In genomic region chr1:185695299-185695698, GRCh38 we compare ENCODE assay signal across 11 cellular contexts. TPM values are rescaled to one million over a fixed set of nuclear protein-coding genes. Genes with fewer than 3 reads are reported as not detected.
DNase-seq lines count a peak whose midpoint lies in the region; ATAC-seq, FAIRE-seq and TF ChIP-seq lines count a peak whose summit lies in the region.
"Had no signal": no experiment of that assay in that cellular context is flagged by ENCODE, and none has a peak within 500 bp of the region (broad histone marks: within the 10 kb centered on the region; RNA-seq: fewer than 3 reads in every experiment).

No MANE protein-coding gene starts in this region.

- H3K27me3 ChIP-seq in Peyer's patch, result no peaks in the 10 kb centered on the region
- H3K27me3 ChIP-seq: body of pancreas had no signal

- H3K4me1 ChIP-seq in Peyer's patch, result peaks cover 0 to 11% (median 2%) of the 10 kb centered on the region in 4 donors

- no peak for ATAC-seq in HG03432 (IDR thresholded peaks at IDR 0.05; ENCODE audit: unreplicated experiment)
- ATAC-seq: body of pancreas; stimulated activated memory B cell treated with anti-CD40 and anti-IgM and Interleukin-4, amounts not matched to agents 10 μg/mL and 1 μg/mL and 100 μg/mL, for 72 hours had no signal

- H3K36me3 ChIP-seq in Peyer's patch, result no peaks in the 10 kb centered on the region

- no peak overlapping the region for H3K4me3 ChIP-seq in AG10803 (ENCODE audit: low read length)
- no peak overlapping the region for H3K4me3 ChIP-seq in Peyer's patch
- H3K4me3 ChIP-seq: body of pancreas had no signal

- peak; percentile 11 for FAIRE-seq in H54 (lab: Jason Lieb, UNC)

- no peak for TF ChIP-seq POLR2A in H54 (IDR thresholded peaks at IDR 0.05; ENCODE audit: low read depth, low read length)
- TF ChIP-seq POLR2A in Peyer's patch (IDR thresholded peaks at IDR 0.05), result no peak

- DNase-seq in AG10803 (ENCODE audit: low read depth), result no peak
- no peak for DNase-seq in H54 (ENCODE audit: insufficient read length, low spot score)
- no peak for DNase-seq in Peyer's patch
- DNase-seq in fibroblast of peridontal ligament (ENCODE audit: extremely low read depth), result peak; percentile 15
- no peak for DNase-seq in NCI-H748 treated with DMSO at 0.1 percent for 48 hours (lab: John Stamatoyannopoulos, UW)
- DNase-seq in NCI-H146 treated with DMSO at 0.1 percent for 48 hours (lab: John Stamatoyannopoulos, UW; ENCODE audit: unreplicated experiment), result no peak
- DNase-seq in NCI-H524 treated with DMSO at 0.1 percent for 48 hours (lab: John Stamatoyannopoulos, UW), result no peak
- DNase-seq: activated CD4-positive, alpha-beta T cell treated with anti-CD3 and anti-CD28 coated beads, Interleukin-2, amount 50 U/mL, for 48 hours; body of pancreas had no signal

- no peaks in the 10 kb centered on the region for H3K9me3 ChIP-seq in Peyer's patch
- H3K9me3 ChIP-seq: body of pancreas had no signal

- H3K27ac ChIP-seq in Peyer's patch, result no peak overlapping the region
- H3K27ac ChIP-seq: body of pancreas had no signal

- TF ChIP-seq CTCF in AG10803 (conservative IDR thresholded peaks at IDR 0.05; ENCODE audit: low read length), result peak; percentile 30
- peak in 4 of 6 experiments; percentile 20 to 35 (median 28) for TF ChIP-seq CTCF in Peyer's patch (IDR thresholded peaks at IDR 0.05)

RNA-seq across cellular contexts. Expression of gene HMCN1, which starts 38.9 kb away (rescaled TPM):
- 10 to 100 TPM in 2 of 4 donors, 1 to 10 TPM in 2; 1.5 to 18.2 (median 7.1) TPM for total RNA-seq in Peyer's patch
